16 cellular contexts compared by ENCODE assay signal in genomic region chr2:239813261-239814135, GRCh38.
DNase-seq lines count a peak whose midpoint lies in the region; ATAC-seq, FAIRE-seq and TF ChIP-seq lines count a peak whose summit lies in the region.
"Had no signal": no experiment of that assay in that cellular context is flagged by ENCODE, and none has a peak within 500 bp of the region (broad histone marks: within the 10 kb centered on the region; RNA-seq: fewer than 3 reads in every experiment).

No MANE protein-coding gene starts in this region.

- H3K4me1 ChIP-seq in H9 (ENCODE audit: insufficient read depth, low read length) (no peaks in the 10 kb centered on the region), right atrium auricular region (peaks cover 0 to 19% of the 10 kb centered on the region in 2 donors), rectal smooth muscle tissue (ENCODE audit: control insufficient read depth, insufficient read depth, low read length) (peaks cover 34% of the 10 kb centered on the region), small intestine (ENCODE audit: control insufficient read depth in 2 of 2, insufficient read depth in 1 of 2, low read depth in 1 of 2, low read length in 1 of 2) (no peaks in the 10 kb centered on the region)

- no peaks in the 10 kb centered on the region for H3K36me3 Mint-ChIP-seq in H9 (ENCODE audit: insufficient read depth in 1 of 3, low read depth in 3 of 3)
- no peaks in the 10 kb centered on the region for H3K36me3 Mint-ChIP-seq in WTC11
- no peaks in the 10 kb centered on the region for H3K36me3 Mint-ChIP-seq in activated naive CD4-positive, alpha-beta T cell treated with anti-CD3 and anti-CD28 coated beads, Interleukin-2, amount 10 ng/mL, durations not matched to agents 7 days and 5 days
- H3K36me3 Mint-ChIP-seq in activated CD4-positive, alpha-beta memory T cell treated with anti-CD3 and anti-CD28 coated beads, Interleukin-2, amount 10 ng/mL, durations not matched to agents 7 days and 5 days (ENCODE audit: low read depth), result no peaks in the 10 kb centered on the region
- H3K36me3 Mint-ChIP-seq: activated naive CD8-positive, alpha-beta T cell had no signal

- no peak overlapping the region for H3K4ac ChIP-seq in H9 (ENCODE audit: low read depth, low read length)

- no peaks in the 10 kb centered on the region; a peak in 2 of 5 replicates for H3K9me3 Mint-ChIP-seq in H9
- no peaks in the 10 kb centered on the region for H3K9me3 Mint-ChIP-seq in WTC11
- no peaks in the 10 kb centered on the region for H3K9me3 Mint-ChIP-seq in activated naive CD4-positive, alpha-beta T cell treated with anti-CD3 and anti-CD28 coated beads, Interleukin-2, amount 10 ng/mL, durations not matched to agents 7 days and 5 days
- no peaks in the 10 kb centered on the region for H3K9me3 Mint-ChIP-seq in activated CD4-positive, alpha-beta memory T cell treated with anti-CD3 and anti-CD28 coated beads, Interleukin-2, amount 10 ng/mL, durations not matched to agents 7 days and 5 days
- H3K9me3 Mint-ChIP-seq: central memory CD8-positive, alpha-beta T cell had no signal

- H3K23me2 ChIP-seq in H9 (ENCODE audit: insufficient read length, low read depth, low read length, poor library complexity, severe bottlenecking), result no peaks in the 10 kb centered on the region

- H4K5ac ChIP-seq in H9 (ENCODE audit: insufficient read length, low read depth, low read length), result no peak overlapping the region

- H2BK20ac ChIP-seq in H9 (ENCODE audit: low read depth, low read length, poor library complexity, severe bottlenecking), result no peak overlapping the region

- H2BK5ac ChIP-seq in H9 (ENCODE audit: insufficient read length, low read length), result no peak overlapping the region

- no peak overlapping the region for H2AFZ ChIP-seq in H9 (ENCODE audit: low read length)

- H3K36me3 ChIP-seq in right atrium auricular region (no peaks in the 10 kb centered on the region), rectal smooth muscle tissue (ENCODE audit: control insufficient read depth, insufficient read depth, low read length) (no peaks in the 10 kb centered on the region), small intestine (ENCODE audit: control insufficient read depth in 2 of 2, insufficient read depth in 2 of 2, low read length in 2 of 2) (no peaks in the 10 kb centered on the region)

- TF ChIP-seq CTCF in H9 (conservative IDR thresholded peaks at IDR 0.05) (no peak), WTC11 (IDR thresholded peaks at IDR 0.05) (no peak), right atrium auricular region (IDR thresholded peaks at IDR 0.05) (no peak)

- no peak overlapping the region for H3K14ac ChIP-seq in H9 (ENCODE audit: insufficient read depth, low read length)

- H3K9ac ChIP-seq in H9 (ENCODE audit: extremely low read depth, insufficient read length, low read length), result no peak overlapping the region
- no peak overlapping the region for H3K9ac ChIP-seq in rectal smooth muscle tissue (ENCODE audit: low read length)

- no peaks in the 10 kb centered on the region for H3K79me2 ChIP-seq in H9 (ENCODE audit: insufficient read depth, low read length)

- no peak overlapping the region for H3K18ac ChIP-seq in H9 (ENCODE audit: insufficient read length, low read depth, low read length)

- peaks cover 0 to 8% of the 10 kb centered on the region in 2 experiments; a peak in 2 of 4 replicates for H3K4me1 Mint-ChIP-seq in H9
- H3K4me1 Mint-ChIP-seq in WTC11, result no peaks in the 10 kb centered on the region
- no peaks in the 10 kb centered on the region for H3K4me1 Mint-ChIP-seq in activated naive CD4-positive, alpha-beta T cell treated with anti-CD3 and anti-CD28 coated beads, Interleukin-2, amount 10 ng/mL, durations not matched to agents 7 days and 5 days
- H3K4me1 Mint-ChIP-seq in activated CD4-positive, alpha-beta memory T cell treated with anti-CD3 and anti-CD28 coated beads, Interleukin-2, amount 10 ng/mL, durations not matched to agents 7 days and 5 days, result no peaks in the 10 kb centered on the region
- H3K4me1 Mint-ChIP-seq: B cell; central memory CD8-positive, alpha-beta T cell had no signal

- peaks cover 3% of the 10 kb centered on the region for H3K27me3 Mint-ChIP-seq in H9 (ENCODE audit: low read depth)
- no peaks in the 10 kb centered on the region for H3K27me3 Mint-ChIP-seq in WTC11 (ENCODE audit: low read depth)
- H3K27me3 Mint-ChIP-seq in activated naive CD4-positive, alpha-beta T cell treated with anti-CD3 and anti-CD28 coated beads, Interleukin-2, amount 10 ng/mL, durations not matched to agents 7 days and 5 days, result no peaks in the 10 kb centered on the region
- peaks cover 3% of the 10 kb centered on the region for H3K27me3 Mint-ChIP-seq in activated CD4-positive, alpha-beta memory T cell treated with anti-CD3 and anti-CD28 coated beads, Interleukin-2, amount 10 ng/mL, durations not matched to agents 7 days and 5 days
- H3K27me3 Mint-ChIP-seq: activated naive CD8-positive, alpha-beta T cell; B cell had no signal

- H3K23ac ChIP-seq in H9 (ENCODE audit: insufficient read length, low read depth, low read length), result no peak overlapping the region

- H3K79me1 ChIP-seq in H9 (ENCODE audit: insufficient read depth, low read depth, low read length, poor library complexity, severe bottlenecking), result no peaks in the 10 kb centered on the region

- no peak overlapping the region for H3T11ph ChIP-seq in H9 (ENCODE audit: low read length)

- FAIRE-seq in small intestine (lab: Jason Lieb, UNC), result no peak

- H3K27ac ChIP-seq in H9 (ENCODE audit: insufficient read length, low read depth, low read length) (no peak overlapping the region), right atrium auricular region (peak overlapping the region; percentile 52 to 80), rectal smooth muscle tissue (ENCODE audit: low read depth, low read length) (peak overlapping the region; percentile 94), small intestine (ENCODE audit: low read depth in 1 of 2, low read length in 1 of 2) (peak overlapping the region in 1 of 2 donors; percentile 90)

- H3K27me3 ChIP-seq in H9 (ENCODE audit: insufficient read depth, low read length), result no peaks in the 10 kb centered on the region
- no peaks in the 10 kb centered on the region for H3K27me3 ChIP-seq in right atrium auricular region
- H3K27me3 ChIP-seq in rectal smooth muscle tissue (ENCODE audit: control insufficient read depth, insufficient read depth, low read length), result no peaks in the 10 kb centered on the region
- no peaks in the 10 kb centered on the region for H3K27me3 ChIP-seq in small intestine (ENCODE audit: control insufficient read depth in 2 of 2, insufficient read depth in 2 of 2, low read length in 2 of 2)

- H3K4me2 ChIP-seq in H9 (ENCODE audit: insufficient read depth, insufficient read length, low read length), result no peak overlapping the region

- H2BK15ac ChIP-seq in H9 (ENCODE audit: low read depth, low read length), result no peak overlapping the region

- no peak overlapping the region for H2AK5ac ChIP-seq in H9 (ENCODE audit: insufficient read length, low read length)

- H3K27ac Mint-ChIP-seq in H9 (peak overlapping the region in 2 of 3 experiments; percentile 3 to 90; a peak in 4 of 7 replicates), WTC11 (no peak overlapping the region)
- H3K27ac Mint-ChIP-seq in activated naive CD4-positive, alpha-beta T cell treated with anti-CD3 and anti-CD28 coated beads, Interleukin-2, amount 10 ng/mL, durations not matched to agents 7 days and 5 days, result no peak overlapping the region
- H3K27ac Mint-ChIP-seq in activated CD4-positive, alpha-beta memory T cell treated with anti-CD3 and anti-CD28 coated beads, Interleukin-2, amount 10 ng/mL, durations not matched to agents 7 days and 5 days, result no peak overlapping the region
- H3K27ac Mint-ChIP-seq: activated naive CD8-positive, alpha-beta T cell; B cell had no signal

- H3K9me3 ChIP-seq in H9 (ENCODE audit: control insufficient read depth, low read depth, low read length) (no peaks in the 10 kb centered on the region), right atrium auricular region (no peaks in the 10 kb centered on the region), small intestine (ENCODE audit: control insufficient read depth, low read depth) (no peaks in the 10 kb centered on the region)

- H3K56ac ChIP-seq in H9 (ENCODE audit: insufficient read length, low read depth, low read length), result no peak overlapping the region

- H4K91ac ChIP-seq in H9 (ENCODE audit: insufficient read length, low read depth, low read length), result no peak overlapping the region

- no peak overlapping the region for H2BK120ac ChIP-seq in H9 (ENCODE audit: low read depth, low read length, poor library complexity, severe bottlenecking)

- no peaks in the 10 kb centered on the region for H4K20me1 ChIP-seq in H9 (ENCODE audit: control insufficient read depth, insufficient read depth, insufficient read length)

- no peak overlapping the region for H4K8ac ChIP-seq in H9 (replicated peaks; ENCODE audit: insufficient read length, low read depth, low read length)

- WGBS in H9 (ENCODE audit: extremely low coverage, insufficient read length, low lambda C conversion rate), result no CpG with 5 or more reads among the region's 27 CpGs
- WGBS in small intestine, 3 donors, result 77 to 82% (median 81%) methylated on average over 27 of the region's 27 CpGs

- CTCF ChIA-PET in WTC11 (lab: Charles Lee), result no interaction called here
- CTCF ChIA-PET in activated naive CD4-positive, alpha-beta T cell treated with anti-CD3 and anti-CD28 coated beads, Interleukin-2, amount 10 ng/mL, durations not matched to agents 7 days and 5 days (lab: Charles Lee), result no interaction called here
- CTCF ChIA-PET in activated CD4-positive, alpha-beta memory T cell treated with anti-CD3 and anti-CD28 coated beads, Interleukin-2, amount 10 ng/mL, durations not matched to agents 7 days and 5 days (lab: Charles Lee), result no interaction called here

- ATAC-seq in WTC11 (no peak), GM21367 (IDR thresholded peaks at IDR 0.05; ENCODE audit: unreplicated experiment) (no peak)

- POLR2A ChIA-PET in WTC11 (lab: Charles Lee), result no interaction called here
- POLR2A ChIA-PET in activated CD4-positive, alpha-beta memory T cell treated with anti-CD3 and anti-CD28 coated beads, Interleukin-2, amount 10 ng/mL, durations not matched to agents 7 days and 5 days (lab: Charles Lee), result no interaction called here

- peak overlapping the region in 1 of 2 experiments; percentile 39; a peak in 1 of 5 replicates for H3K4me3 Mint-ChIP-seq in H9
- no peak overlapping the region for H3K4me3 Mint-ChIP-seq in WTC11
- H3K4me3 Mint-ChIP-seq in activated naive CD4-positive, alpha-beta T cell treated with anti-CD3 and anti-CD28 coated beads, Interleukin-2, amount 10 ng/mL, durations not matched to agents 7 days and 5 days, result no peak overlapping the region
- no peak overlapping the region for H3K4me3 Mint-ChIP-seq in activated CD4-positive, alpha-beta memory T cell treated with anti-CD3 and anti-CD28 coated beads, Interleukin-2, amount 10 ng/mL, durations not matched to agents 7 days and 5 days
- H3K4me3 Mint-ChIP-seq: activated naive CD8-positive, alpha-beta T cell; B cell; central memory CD8-positive, alpha-beta T cell had no signal

- H3K4me3 ChIP-seq in right atrium auricular region (no peak overlapping the region), rectal smooth muscle tissue (ENCODE audit: low read length) (no peak overlapping the region), small intestine (ENCODE audit: low read depth in 1 of 2, low read length in 2 of 2) (no peak overlapping the region)

- no peak overlapping the region for H2BK12ac ChIP-seq in H9 (ENCODE audit: insufficient read length, low read depth, low read length)

- DNase-seq in H9, result no peak
- DNase-seq in WTC11 (ENCODE audit: low spot score), result peak; percentile 5
- DNase-seq in right atrium auricular region (ENCODE audit: low spot score), result no peak
- no peak for DNase-seq in activated naive CD4-positive, alpha-beta T cell treated with anti-CD3 and anti-CD28 coated beads, Interleukin-2, amount 10 ng/mL, durations not matched to agents 7 days and 5 days
- DNase-seq in activated CD4-positive, alpha-beta memory T cell treated with anti-CD3 and anti-CD28 coated beads, Interleukin-2, amount 10 ng/mL, durations not matched to agents 7 days and 5 days, result no peak
- no peak for DNase-seq in small intestine
- DNase-seq: hypothalamus, NCI-H1694, NCI-H510A, nucleus accumbens, OCI-M1 had no signal

Comparison
In these comparisons a context has a peak if more than half of its experiments do, and no peak if none do; other contexts are left out.
1. H3K27ac Mint-ChIP-seq: peak in H9 (2 of 3); none in WTC11 (single experiment), activated naive CD4-positive, alpha-beta T cell treated with anti-CD3 and anti-CD28 coated beads, Interleukin-2, amount 10 ng/mL, durations not matched to agents 7 days and 5 days (single experiment) and activated CD4-positive, alpha-beta memory T cell treated with anti-CD3 and anti-CD28 coated beads, Interleukin-2, amount 10 ng/mL, durations not matched to agents 7 days and 5 days (single experiment).